In genomic region chr22:27719535-27720227, GRCh38 we compare ENCODE assay signal across 10 cellular contexts.
DNase-seq lines count a peak whose midpoint lies in the region; ATAC-seq, FAIRE-seq and TF ChIP-seq lines count a peak whose summit lies in the region.
"Had no signal": no experiment of that assay in that cellular context is flagged by ENCODE, and none has a peak within 500 bp of the region (broad histone marks: within the 10 kb centered on the region; RNA-seq: fewer than 3 reads in every experiment).

No MANE protein-coding gene starts in this region.

- WGBS in K562 (ENCODE audit: insufficient coverage, low coverage, missing lambda C conversion rate) = 35% methylated on average over 8 of the region's 8 CpGs

- POLR2A ChIA-PET in K562 (lab: Yijun Ruan, JAX) = no interaction called here

- dilution Hi-C loops in keratinocyte (cut with MboI; ENCODE audit: extremely low pct_ligation_motif_present, low sequenced_read_pairs) = no loop called here

- ATAC-seq in K562 (peak; percentile 89), HG03439 (IDR thresholded peaks at IDR 0.05; ENCODE audit: unreplicated experiment) (no peak), HG02970 (IDR thresholded peaks at IDR 0.05; ENCODE audit: low FRiP score, unreplicated experiment) (no peak)

- no peak overlapping the region for H3K9ac ChIP-seq in K562 (ENCODE audit: insufficient read depth in 1 of 2, low read depth in 2 of 2, low read length in 2 of 2)
- H3K9ac ChIP-seq in keratinocyte (ENCODE audit: control insufficient read depth, extremely low read depth, insufficient read depth, low read length) = no peak overlapping the region

- DNase-seq in AG08395 (ENCODE audit: low spot score) (peak; percentile 49), HPDE6-E6E7 (ENCODE audit: extremely low spot score) (peak; percentile 95), K562 (ENCODE audit: extremely low read depth in 1 of 4, low spot score in 3 of 4) (peak; percentile 61 to 81 (median 67)), keratinocyte (ENCODE audit: low read depth, low spot score) (peak; percentile 100), D341Med (ENCODE audit: low spot score) (no peak)
- DNase-seq in activated CD8-positive, alpha-beta memory T cell treated with anti-CD3 and anti-CD28 coated beads, Interleukin-2, amount 50 U/mL, for 48 hours = no peak
- DNase-seq: activated CD4-positive, alpha-beta T cell treated with anti-CD3 and anti-CD28 coated beads for 1 hour had no signal

- H3K4me1 ChIP-seq in K562 (replicated peaks in 1 of 2; ENCODE audit: control insufficient read depth in 2 of 2, insufficient read depth in 2 of 2, low read length in 2 of 2) (peaks cover 23 to 26% of the 10 kb centered on the region in 2 experiments; a peak in 4 of 5 replicates), keratinocyte (ENCODE audit: control insufficient read depth, extremely low read depth, insufficient read depth, low read length) (peaks cover 33% of the 10 kb centered on the region)

- H2AFZ ChIP-seq in K562 (ENCODE audit: low read depth, low read length) (peak overlapping the region; percentile 78), keratinocyte (ENCODE audit: control insufficient read depth, low read length) (peak overlapping the region; percentile 14)

- BruUV-seq in K562 (replicated peaks; lab: Mats Ljungman, UMichigan) = no TSS peak

- H3K79me2 ChIP-seq in K562 (ENCODE audit: control insufficient read depth, insufficient read depth, low read length) = no peaks in the 10 kb centered on the region
- no peaks in the 10 kb centered on the region for H3K79me2 ChIP-seq in keratinocyte (ENCODE audit: control insufficient read depth, insufficient read depth, low read length)

- TF ChIP-seq CTCF in K562 (IDR thresholded peaks at IDR 0.05 in 2 of 3, conservative IDR thresholded peaks at IDR 0.05 in 1 of 3; ENCODE audit: insufficient read depth in 2 of 3, low read depth in 1 of 3, low read length in 3 of 3) (no peak), keratinocyte (optimal IDR thresholded peaks at IDR 0.05 in 1 of 3, IDR thresholded peaks at IDR 0.05 in 1 of 3, conservative IDR thresholded peaks at IDR 0.05 in 1 of 3; ENCODE audit: extremely low read depth in 1 of 3, insufficient read depth in 2 of 3, low read length in 3 of 3) (no peak)

- peak overlapping the region; percentile 31 for H3K27ac ChIP-seq in K562 (ENCODE audit: extremely low read depth, low read depth, low read length)
- H3K27ac ChIP-seq in keratinocyte (ENCODE audit: control insufficient read depth, insufficient read depth, low read length) = peak overlapping the region; percentile 96

- no peak for TF ChIP-seq RAD21 in K562 (CRISPR knock-in tag; conservative IDR thresholded peaks at IDR 0.05 in 1 of 2, IDR thresholded peaks at IDR 0.05 in 1 of 2)

- peak; percentile 95 for FAIRE-seq in K562 (lab: Jason Lieb, UNC)
- peak; percentile 100 for FAIRE-seq in keratinocyte (lab: Jason Lieb, UNC)
- FAIRE-seq: frontal cortex had no signal

- H3K9me1 ChIP-seq in K562 (ENCODE audit: control insufficient read depth, insufficient read depth, low read length) (no peaks in the 10 kb centered on the region), keratinocyte (ENCODE audit: control insufficient read depth, extremely low read depth, insufficient read depth, low read length) (no peaks in the 10 kb centered on the region)

- H3K36me3 ChIP-seq in K562 (ENCODE audit: control insufficient read depth, insufficient read depth, low read length) (no peaks in the 10 kb centered on the region), keratinocyte (ENCODE audit: control insufficient read depth in 2 of 2, extremely low read depth in 1 of 2, insufficient read depth in 2 of 2, low read length in 2 of 2) (no peaks in the 10 kb centered on the region)

- TF ChIP-seq POLR2A in K562 (conservative IDR thresholded peaks at IDR 0.05) = no peak; the same call in 1 of the 2 replicates

- H4K20me1 ChIP-seq in K562 (replicated peaks; ENCODE audit: control insufficient read depth, insufficient read depth, low read length) (no peaks in the 10 kb centered on the region), keratinocyte (ENCODE audit: control insufficient read depth, extremely low read depth, insufficient read depth, low read length) (no peaks in the 10 kb centered on the region)

- H3K9me3 ChIP-seq in K562 (replicated peaks; ENCODE audit: control insufficient read depth, insufficient read depth, low read depth, low read length) = no peaks in the 10 kb centered on the region
- H3K9me3 ChIP-seq in keratinocyte (ENCODE audit: control insufficient read depth, low read depth, low read length) = no peaks in the 10 kb centered on the region

- H3K4me3 ChIP-seq in K562 (no peak overlapping the region), keratinocyte (ENCODE audit: control insufficient read depth in 2 of 3, extremely low read depth in 1 of 3, insufficient read depth in 2 of 3, low read depth in 1 of 3, low read length in 3 of 3) (no peak overlapping the region)

- intact Hi-C loops in K562 (cut with micrococcal nuclease) = loop anchor here (5.0 kb wide), 1 partner anchor 52 kb away; no protein-coding TSS in a partner anchor

- H3K27me3 ChIP-seq in K562 (ENCODE audit: control insufficient read depth in 2 of 2, insufficient read depth in 2 of 2, low read length in 2 of 2) = no peaks in the 10 kb centered on the region
- no peaks in the 10 kb centered on the region for H3K27me3 ChIP-seq in keratinocyte (ENCODE audit: control insufficient read depth, extremely low read depth, insufficient read depth, low read length)

- TF ChIP-seq EP300 in K562 (IDR thresholded peaks at IDR 0.05; ENCODE audit: low read length) = no peak

- H3K4me2 ChIP-seq in K562 (ENCODE audit: insufficient read depth, low read length) (peak overlapping the region; percentile 36), keratinocyte (ENCODE audit: control insufficient read depth, extremely low read depth, insufficient read depth, low read depth, low read length) (peak overlapping the region; percentile 42)

- in situ Hi-C loops in K562 (cut with MboI) = no loop called here

- CTCF ChIA-PET in K562 (lab: Yijun Ruan, JAX; ENCODE audit: low intra/inter-chr PET ratio) = no interaction called here

TF ChIP-seq in K562, 482 proteins besides CTCF, POLR2A, EP300 and RAD21 (continues in another document):
- peak in 1 of 3 experiments; percentile 37; a peak in 1 of 6 replicates for TF ChIP-seq ZBTB11 (CRISPR knock-in tag; IDR thresholded peaks at IDR 0.05)
- peak; percentile 39 for TF ChIP-seq RBM25 (IDR thresholded peaks at IDR 0.05; ENCODE audit: low read depth, low read length, severe bottlenecking)
- no peak for TF ChIP-seq PTBP1 (IDR thresholded peaks at IDR 0.05; ENCODE audit: low read depth, low read length)
- 0 out of 4 replicates have a peak, but pooled peaks of 1 of the 2 experiments have one; percentile 12 for TF ChIP-seq TRIM24 (IDR thresholded peaks at IDR 0.05)
- no peak for TF ChIP-seq MBD1 (CRISPR knock-in tag; IDR thresholded peaks at IDR 0.05)
- TF ChIP-seq RBM34 (IDR thresholded peaks at IDR 0.05; ENCODE audit: borderline replicate concordance, insufficient read depth, low read length) = no peak
- no peak for TF ChIP-seq PPARD (CRISPR knock-in tag; IDR thresholded peaks at IDR 0.05)
- 0 out of 2 replicates have a peak, but pooled peaks have one; percentile 11 for TF ChIP-seq ELF2 (CRISPR knock-in tag; IDR thresholded peaks at IDR 0.05)
- no peak for TF ChIP-seq NR2C2 (CRISPR knock-in tag; IDR thresholded peaks at IDR 0.05)
- peak; percentile 22; the same call in 1 of the 2 replicates for TF ChIP-seq NR2C2 (tag; IDR thresholded peaks at IDR 0.05)

Comparison
In these comparisons a context has a peak if more than half of its experiments do, and no peak if none do; other contexts are left out.
1. DNase-seq: peak in AG08395 (single experiment), HPDE6-E6E7 (single experiment), K562 (4 of 4) and keratinocyte (single experiment); none in activated CD8-positive, alpha-beta memory T cell treated with anti-CD3 and anti-CD28 coated beads, Interleukin-2, amount 50 U/mL, for 48 hours (single experiment) and D341Med (single experiment).